1 cellular context compared by ENCODE assay signal in genomic region chr1:109231085-109231484, GRCh38.
TF ChIP-seq lines count a peak whose summit lies in the region.

No MANE protein-coding gene starts in this region.

TF ChIP-seq in GM12878, 131 proteins besides CTCF, POLR2A, EP300 and RAD21:
- TF ChIP-seq TARDBP (IDR thresholded peaks at IDR 0.05; ENCODE audit: borderline replicate concordance) (no peak), ETV6 (conservative IDR thresholded peaks at IDR 0.05 in 1 of 2, IDR thresholded peaks at IDR 0.05 in 1 of 2; ENCODE audit: borderline replicate concordance in 1 of 2, low read depth in 1 of 2) (no peak), RAD51 (IDR thresholded peaks at IDR 0.05) (no peak), HCFC1 (IDR thresholded peaks at IDR 0.05; ENCODE audit: low read length) (no peak), BMI1 (IDR thresholded peaks at IDR 0.05; ENCODE audit: borderline replicate concordance) (no peak), IKZF1 (conservative IDR thresholded peaks at IDR 0.05) (no peak), ESRRA (IDR thresholded peaks at IDR 0.05; ENCODE audit: low read length) (no peak), ZNF207 (IDR thresholded peaks at IDR 0.05; ENCODE audit: borderline replicate concordance) (no peak)
TF ChIP-seq in GM12878: peak in this region for 0.
